Comparison of ENCODE assay signal across 1 cellular context in genomic region chr2:68027959-68028358, GRCh38.
A peak's percentile ranks its signal among the peaks of the same experiment; 100 is the strongest.
TF ChIP-seq lines count a peak whose summit lies in the region.

No MANE protein-coding gene starts in this region.

TF ChIP-seq in SK-N-SH treated with all-trans-retinoic acid at 6 μM for 48 hours, 23 proteins besides CTCF, POLR2A, EP300 and RAD21 (continued from another document):
- TF ChIP-seq, protein P1, sequence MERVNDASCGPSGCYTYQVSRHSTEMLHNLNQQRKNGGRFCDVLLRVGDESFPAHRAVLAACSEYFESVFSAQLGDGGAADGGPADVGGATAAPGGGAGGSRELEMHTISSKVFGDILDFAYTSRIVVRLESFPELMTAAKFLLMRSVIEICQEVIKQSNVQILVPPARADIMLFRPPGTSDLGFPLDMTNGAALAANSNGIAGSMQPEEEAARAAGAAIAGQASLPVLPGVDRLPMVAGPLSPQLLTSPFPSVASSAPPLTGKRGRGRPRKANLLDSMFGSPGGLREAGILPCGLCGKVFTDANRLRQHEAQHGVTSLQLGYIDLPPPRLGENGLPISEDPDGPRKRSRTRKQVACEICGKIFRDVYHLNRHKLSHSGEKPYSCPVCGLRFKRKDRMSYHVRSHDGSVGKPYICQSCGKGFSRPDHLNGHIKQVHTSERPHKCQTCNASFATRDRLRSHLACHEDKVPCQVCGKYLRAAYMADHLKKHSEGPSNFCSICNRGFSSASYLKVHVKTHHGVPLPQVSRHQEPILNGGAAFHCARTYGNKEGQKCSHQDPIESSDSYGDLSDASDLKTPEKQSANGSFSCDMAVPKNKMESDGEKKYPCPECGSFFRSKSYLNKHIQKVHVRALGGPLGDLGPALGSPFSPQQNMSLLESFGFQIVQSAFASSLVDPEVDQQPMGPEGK (CRISPR knock-in tag; IDR thresholded peaks at IDR 0.05; ENCODE audit: borderline replicate concordance) = 0 out of 2 replicates have a peak, but pooled peaks have one; percentile 52
- TF ChIP-seq ARNTL (CRISPR knock-in tag; IDR thresholded peaks at IDR 0.05; ENCODE audit: borderline replicate concordance, low read depth) (no peak), CSDC2 (CRISPR knock-in tag; IDR thresholded peaks at IDR 0.05) (no peak), ZC3H10 (CRISPR knock-in tag; IDR thresholded peaks at IDR 0.05) (peak; percentile 68; the same call in 1 of the 2 replicates), RARB (CRISPR knock-in tag; IDR thresholded peaks at IDR 0.05) (peak; percentile 94), TCF4 (CRISPR knock-in tag; IDR thresholded peaks at IDR 0.05; ENCODE audit: borderline replicate concordance) (no peak), SNAI2 (CRISPR knock-in tag; IDR thresholded peaks at IDR 0.05) (no peak), ZNF70 (CRISPR knock-in tag; IDR thresholded peaks at IDR 0.05) (no peak)
- TF ChIP-seq, protein P2, sequence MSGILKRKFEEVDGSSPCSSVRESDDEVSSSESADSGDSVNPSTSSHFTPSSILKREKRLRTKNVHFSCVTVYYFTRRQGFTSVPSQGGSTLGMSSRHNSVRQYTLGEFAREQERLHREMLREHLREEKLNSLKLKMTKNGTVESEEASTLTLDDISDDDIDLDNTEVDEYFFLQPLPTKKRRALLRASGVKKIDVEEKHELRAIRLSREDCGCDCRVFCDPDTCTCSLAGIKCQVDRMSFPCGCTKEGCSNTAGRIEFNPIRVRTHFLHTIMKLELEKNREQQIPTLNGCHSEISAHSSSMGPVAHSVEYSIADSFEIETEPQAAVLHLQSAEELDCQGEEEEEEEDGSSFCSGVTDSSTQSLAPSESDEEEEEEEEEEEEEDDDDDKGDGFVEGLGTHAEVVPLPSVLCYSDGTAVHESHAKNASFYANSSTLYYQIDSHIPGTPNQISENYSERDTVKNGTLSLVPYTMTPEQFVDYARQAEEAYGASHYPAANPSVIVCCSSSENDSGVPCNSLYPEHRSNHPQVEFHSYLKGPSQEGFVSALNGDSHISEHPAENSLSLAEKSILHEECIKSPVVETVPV (CRISPR knock-in tag; IDR thresholded peaks at IDR 0.05) = no peak
- TF ChIP-seq, protein P3, sequence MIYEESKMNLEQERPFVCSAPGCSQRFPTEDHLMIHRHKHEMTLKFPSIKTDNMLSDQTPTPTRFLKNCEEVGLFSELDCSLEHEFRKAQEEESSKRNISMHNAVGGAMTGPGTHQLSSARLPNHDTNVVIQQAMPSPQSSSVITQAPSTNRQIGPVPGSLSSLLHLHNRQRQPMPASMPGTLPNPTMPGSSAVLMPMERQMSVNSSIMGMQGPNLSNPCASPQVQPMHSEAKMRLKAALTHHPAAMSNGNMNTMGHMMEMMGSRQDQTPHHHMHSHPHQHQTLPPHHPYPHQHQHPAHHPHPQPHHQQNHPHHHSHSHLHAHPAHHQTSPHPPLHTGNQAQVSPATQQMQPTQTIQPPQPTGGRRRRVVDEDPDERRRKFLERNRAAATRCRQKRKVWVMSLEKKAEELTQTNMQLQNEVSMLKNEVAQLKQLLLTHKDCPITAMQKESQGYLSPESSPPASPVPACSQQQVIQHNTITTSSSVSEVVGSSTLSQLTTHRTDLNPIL (CRISPR knock-in tag; IDR thresholded peaks at IDR 0.05; ENCODE audit: low read depth) = no peak
